8 cellular contexts compared by ENCODE assay signal in genomic region chr20:58892126-58892931, GRCh38. TPM values are rescaled to one million over a fixed set of nuclear protein-coding genes. Genes with fewer than 3 reads are reported as not detected.
DNase-seq lines count a peak whose midpoint lies in the region; ATAC-seq and TF ChIP-seq lines count a peak whose summit lies in the region.

No MANE protein-coding gene starts in this region.

- peaks cover 3% of the 10 kb centered on the region; the same call in 1 of the 2 replicates for H3K9me3 ChIP-seq in AG04450 (ENCODE audit: control insufficient read depth, insufficient read depth, low read length)

- TF ChIP-seq CTCF in AG04450 (IDR thresholded peaks at IDR 0.05; ENCODE audit: low read depth, low read length) (no peak), VCaP (conservative IDR thresholded peaks at IDR 0.05) (no peak), MCF 10A (IDR thresholded peaks at IDR 0.05; ENCODE audit: unreplicated experiment) (no peak)

- CTCF ChIA-PET in AG04450 (lab: Charles Lee) = no interaction called here
- CTCF ChIA-PET in MCF 10A (lab: Yijun Ruan, JAX) = interaction anchor here (0.6 kb wide), 1 partner anchor 20 kb away, joined by 3 read pairs; no protein-coding TSS in a partner anchor

- no peak for DNase-seq in AG04450 (ENCODE audit: low read depth, low spot score)
- DNase-seq in GM19238 (ENCODE audit: insufficient read length, low spot score) = peak; percentile 70
- peak; percentile 55 to 75 for DNase-seq in NCI-H1930 (lab: John Stamatoyannopoulos, UW)
- peak; percentile 55 for DNase-seq in MCF 10A (ENCODE audit: unreplicated experiment)
- peak; percentile 59 to 65 (median 63) for DNase-seq in immature natural killer cell
- peak; percentile 54 to 78 for DNase-seq in stimulated activated CD4-positive, alpha-beta T cell treated with anti-CD3 and anti-CD28 coated beads, Interleukin-12 subunit alpha, Interleukin-12 subunit beta, amount 100 ng/mL, for 24 hours (ENCODE audit: low read depth in 2 of 2)

- ATAC-seq in GM18873 (IDR thresholded peaks at IDR 0.05; ENCODE audit: low FRiP score, unreplicated experiment) = no peak

- peak overlapping the region; percentile 93 for H3K4me3 Mint-ChIP-seq in MCF 10A (ENCODE audit: unreplicated experiment)
- H3K4me3 Mint-ChIP-seq in immature natural killer cell = peak overlapping the region; percentile 90 to 97 (median 94)

- POLR2A ChIA-PET in AG04450 (lab: Yijun Ruan, JAX) (interaction anchor here (0.8 kb wide), 1 partner anchor 15 kb away, joined by 4 read pairs; no protein-coding TSS in a partner anchor), MCF 10A (lab: Yijun Ruan, JAX) (interaction anchor here (0.6 to 1.9 kb wide), 9 partner anchors 11 to 1048 kb away, joined by 3 to 8 read pairs (median 4); partner anchors contain the start of genes ATP5F1E, FAM217B, NELFCD and PPP1R3D)

- peak overlapping the region; percentile 87 for H3K27ac ChIP-seq in AG04450 (ENCODE audit: low read depth, low read length)
- H3K27ac ChIP-seq in VCaP = peak overlapping the region; percentile 100

- H3K27me3 Mint-ChIP-seq in MCF 10A (ENCODE audit: insufficient read depth, unreplicated experiment) (no peaks in the 10 kb centered on the region), immature natural killer cell (ENCODE audit: low read depth in 3 of 3) (peaks cover 9 to 20% (median 11%) of the 10 kb centered on the region in 3 donors)

- H3K27ac Mint-ChIP-seq in MCF 10A (ENCODE audit: low read depth, unreplicated experiment) (peak overlapping the region; percentile 97), immature natural killer cell (peak overlapping the region; percentile 88 to 98 (median 94))

- H3K4me1 Mint-ChIP-seq in MCF 10A (ENCODE audit: insufficient read depth, unreplicated experiment) (peaks cover 26% of the 10 kb centered on the region), immature natural killer cell (peaks cover 53 to 61% of the 10 kb centered on the region in 2 donors)

- no TSS peak for BruUV-seq in MCF 10A (replicated peaks; lab: Mats Ljungman, UMichigan)

- no peaks in the 10 kb centered on the region for H3K27me3 ChIP-seq in AG04450 (ENCODE audit: control insufficient read depth, insufficient read depth, low read length)

- intact Hi-C loops in MCF 10A (cut with micrococcal nuclease) = loop anchor here (2.0 kb wide), 1 partner anchor 88 kb away; the partner anchor contains the start of gene NELFCD

- H3K9me3 Mint-ChIP-seq in MCF 10A (ENCODE audit: unreplicated experiment) (no peaks in the 10 kb centered on the region), immature natural killer cell (no peaks in the 10 kb centered on the region)

- H3K36me3 Mint-ChIP-seq in MCF 10A (ENCODE audit: insufficient read depth, unreplicated experiment) (peaks cover 23% of the 10 kb centered on the region), immature natural killer cell (no peaks in the 10 kb centered on the region)

- H3K4me3 ChIP-seq in AG04450 (ENCODE audit: low read depth, low read length) = peak overlapping the region; percentile 76

RNA-seq across cellular contexts. Expression of gene GNAS, which starts 39.8 kb away (rescaled TPM):
- polyA plus RNA-seq in AG04450 (2011; rRNA removed) (765 and 1,181 TPM in 2 replicates), immature natural killer cell (100 to 1,000 TPM in 2 of 3 donors, 10 to 100 TPM in 1; 70.1 to 127 (median 107) TPM)
- polyA minus RNA-seq in AG04450 (2011; rRNA and poly(A)+ RNA removed) = 1,147 and 1,540 TPM in 2 replicates
- 629 and 715 TPM in 2 replicates for total RNA-seq in MCF 10A (2022)

RNA-seq across cellular contexts. Expression of gene GNAS-AS1, which starts 41.6 kb away (rescaled TPM):
- 0.52 and 0.65 TPM in 2 replicates for polyA plus RNA-seq in AG04450 (2011; rRNA removed)
- polyA minus RNA-seq in AG04450 (2011; rRNA and poly(A)+ RNA removed) = 0.48 and 1.1 TPM in 2 replicates
- 1.6 and 2.2 TPM in 2 replicates for total RNA-seq in MCF 10A (2022)
- polyA plus RNA-seq in immature natural killer cell = not detected
